Comparison of ENCODE assay signal across 1 cellular context in the genomic region with DNA sequence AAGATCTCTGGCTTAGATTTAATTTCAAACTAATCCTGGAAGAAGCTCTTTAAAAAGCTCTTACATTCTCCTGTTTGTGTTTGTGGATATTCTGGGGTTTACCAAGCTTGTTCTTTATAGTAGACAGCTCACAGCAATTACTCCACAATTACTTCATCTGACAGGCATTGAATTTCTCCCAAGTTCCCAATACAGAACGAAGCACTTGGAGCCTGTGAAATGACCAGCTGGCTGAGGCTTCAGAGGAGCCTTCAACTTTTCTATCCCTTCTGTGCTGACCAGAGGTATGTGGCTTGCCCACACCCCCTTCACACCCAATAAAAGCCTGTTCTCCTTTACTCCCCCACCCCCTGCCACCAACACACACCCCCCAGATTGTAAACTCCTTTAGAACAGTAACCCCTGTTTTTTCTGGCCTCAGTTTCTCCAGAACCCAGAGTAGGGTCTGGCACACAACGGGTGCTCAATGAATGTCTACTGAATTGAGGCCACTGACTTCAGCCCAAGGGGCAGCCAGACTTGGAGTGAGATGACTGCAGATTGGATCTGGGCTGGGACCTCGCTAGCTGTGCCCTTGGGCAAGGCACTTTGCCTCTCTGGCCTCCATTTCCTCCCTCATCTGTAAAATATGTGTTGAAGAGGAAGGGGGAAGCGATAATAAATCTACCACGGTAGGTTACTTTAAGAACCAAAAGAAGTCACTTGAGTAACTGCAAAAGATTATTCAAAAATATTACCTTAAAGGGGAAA.
TF ChIP-seq lines count a peak whose summit lies in the region.

No MANE protein-coding gene starts in this region.

TF ChIP-seq in WTC11, 78 proteins besides CTCF, POLR2A, EP300 and RAD21 (continued from another document):
- TF ChIP-seq, protein P1, sequence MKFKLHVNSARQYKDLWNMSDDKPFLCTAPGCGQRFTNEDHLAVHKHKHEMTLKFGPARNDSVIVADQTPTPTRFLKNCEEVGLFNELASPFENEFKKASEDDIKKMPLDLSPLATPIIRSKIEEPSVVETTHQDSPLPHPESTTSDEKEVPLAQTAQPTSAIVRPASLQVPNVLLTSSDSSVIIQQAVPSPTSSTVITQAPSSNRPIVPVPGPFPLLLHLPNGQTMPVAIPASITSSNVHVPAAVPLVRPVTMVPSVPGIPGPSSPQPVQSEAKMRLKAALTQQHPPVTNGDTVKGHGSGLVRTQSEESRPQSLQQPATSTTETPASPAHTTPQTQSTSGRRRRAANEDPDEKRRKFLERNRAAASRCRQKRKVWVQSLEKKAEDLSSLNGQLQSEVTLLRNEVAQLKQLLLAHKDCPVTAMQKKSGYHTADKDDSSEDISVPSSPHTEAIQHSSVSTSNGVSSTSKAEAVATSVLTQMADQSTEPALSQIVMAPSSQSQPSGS (CRISPR knock-in tag; IDR thresholded peaks at IDR 0.05; ENCODE audit: borderline replicate concordance, low read depth): no peak
- TF ChIP-seq, protein P2, sequence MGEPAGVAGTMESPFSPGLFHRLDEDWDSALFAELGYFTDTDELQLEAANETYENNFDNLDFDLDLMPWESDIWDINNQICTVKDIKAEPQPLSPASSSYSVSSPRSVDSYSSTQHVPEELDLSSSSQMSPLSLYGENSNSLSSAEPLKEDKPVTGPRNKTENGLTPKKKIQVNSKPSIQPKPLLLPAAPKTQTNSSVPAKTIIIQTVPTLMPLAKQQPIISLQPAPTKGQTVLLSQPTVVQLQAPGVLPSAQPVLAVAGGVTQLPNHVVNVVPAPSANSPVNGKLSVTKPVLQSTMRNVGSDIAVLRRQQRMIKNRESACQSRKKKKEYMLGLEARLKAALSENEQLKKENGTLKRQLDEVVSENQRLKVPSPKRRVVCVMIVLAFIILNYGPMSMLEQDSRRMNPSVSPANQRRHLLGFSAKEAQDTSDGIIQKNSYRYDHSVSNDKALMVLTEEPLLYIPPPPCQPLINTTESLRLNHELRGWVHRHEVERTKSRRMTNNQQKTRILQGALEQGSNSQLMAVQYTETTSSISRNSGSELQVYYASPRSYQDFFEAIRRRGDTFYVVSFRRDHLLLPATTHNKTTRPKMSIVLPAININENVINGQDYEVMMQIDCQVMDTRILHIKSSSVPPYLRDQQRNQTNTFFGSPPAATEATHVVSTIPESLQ (CRISPR knock-in tag; IDR thresholded peaks at IDR 0.05): no peak
- TF ChIP-seq ESRRA (CRISPR knock-in tag; IDR thresholded peaks at IDR 0.05; ENCODE audit: borderline replicate concordance) (no peak), ZNF423 (CRISPR knock-in tag; IDR thresholded peaks at IDR 0.05) (no peak), ZNF232 (CRISPR knock-in tag; IDR thresholded peaks at IDR 0.05) (no peak), KAT7 (CRISPR knock-in tag; IDR thresholded peaks at IDR 0.05; ENCODE audit: borderline replicate concordance) (no peak)
- TF ChIP-seq, protein P3, sequence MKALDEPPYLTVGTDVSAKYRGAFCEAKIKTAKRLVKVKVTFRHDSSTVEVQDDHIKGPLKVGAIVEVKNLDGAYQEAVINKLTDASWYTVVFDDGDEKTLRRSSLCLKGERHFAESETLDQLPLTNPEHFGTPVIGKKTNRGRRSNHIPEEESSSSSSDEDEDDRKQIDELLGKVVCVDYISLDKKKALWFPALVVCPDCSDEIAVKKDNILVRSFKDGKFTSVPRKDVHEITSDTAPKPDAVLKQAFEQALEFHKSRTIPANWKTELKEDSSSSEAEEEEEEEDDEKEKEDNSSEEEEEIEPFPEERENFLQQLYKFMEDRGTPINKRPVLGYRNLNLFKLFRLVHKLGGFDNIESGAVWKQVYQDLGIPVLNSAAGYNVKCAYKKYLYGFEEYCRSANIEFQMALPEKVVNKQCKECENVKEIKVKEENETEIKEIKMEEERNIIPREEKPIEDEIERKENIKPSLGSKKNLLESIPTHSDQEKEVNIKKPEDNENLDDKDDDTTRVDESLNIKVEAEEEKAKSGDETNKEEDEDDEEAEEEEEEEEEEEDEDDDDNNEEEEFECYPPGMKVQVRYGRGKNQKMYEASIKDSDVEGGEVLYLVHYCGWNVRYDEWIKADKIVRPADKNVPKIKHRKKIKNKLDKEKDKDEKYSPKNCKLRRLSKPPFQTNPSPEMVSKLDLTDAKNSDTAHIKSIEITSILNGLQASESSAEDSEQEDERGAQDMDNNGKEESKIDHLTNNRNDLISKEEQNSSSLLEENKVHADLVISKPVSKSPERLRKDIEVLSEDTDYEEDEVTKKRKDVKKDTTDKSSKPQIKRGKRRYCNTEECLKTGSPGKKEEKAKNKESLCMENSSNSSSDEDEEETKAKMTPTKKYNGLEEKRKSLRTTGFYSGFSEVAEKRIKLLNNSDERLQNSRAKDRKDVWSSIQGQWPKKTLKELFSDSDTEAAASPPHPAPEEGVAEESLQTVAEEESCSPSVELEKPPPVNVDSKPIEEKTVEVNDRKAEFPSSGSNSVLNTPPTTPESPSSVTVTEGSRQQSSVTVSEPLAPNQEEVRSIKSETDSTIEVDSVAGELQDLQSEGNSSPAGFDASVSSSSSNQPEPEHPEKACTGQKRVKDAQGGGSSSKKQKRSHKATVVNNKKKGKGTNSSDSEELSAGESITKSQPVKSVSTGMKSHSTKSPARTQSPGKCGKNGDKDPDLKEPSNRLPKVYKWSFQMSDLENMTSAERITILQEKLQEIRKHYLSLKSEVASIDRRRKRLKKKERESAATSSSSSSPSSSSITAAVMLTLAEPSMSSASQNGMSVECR (CRISPR knock-in tag; IDR thresholded peaks at IDR 0.05; ENCODE audit: borderline replicate concordance): no peak
- TF ChIP-seq, protein P4, sequence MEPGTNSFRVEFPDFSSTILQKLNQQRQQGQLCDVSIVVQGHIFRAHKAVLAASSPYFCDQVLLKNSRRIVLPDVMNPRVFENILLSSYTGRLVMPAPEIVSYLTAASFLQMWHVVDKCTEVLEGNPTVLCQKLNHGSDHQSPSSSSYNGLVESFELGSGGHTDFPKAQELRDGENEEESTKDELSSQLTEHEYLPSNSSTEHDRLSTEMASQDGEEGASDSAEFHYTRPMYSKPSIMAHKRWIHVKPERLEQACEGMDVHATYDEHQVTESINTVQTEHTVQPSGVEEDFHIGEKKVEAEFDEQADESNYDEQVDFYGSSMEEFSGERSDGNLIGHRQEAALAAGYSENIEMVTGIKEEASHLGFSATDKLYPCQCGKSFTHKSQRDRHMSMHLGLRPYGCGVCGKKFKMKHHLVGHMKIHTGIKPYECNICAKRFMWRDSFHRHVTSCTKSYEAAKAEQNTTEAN (CRISPR knock-in tag; IDR thresholded peaks at IDR 0.05): no peak
